In the genomic region with DNA sequence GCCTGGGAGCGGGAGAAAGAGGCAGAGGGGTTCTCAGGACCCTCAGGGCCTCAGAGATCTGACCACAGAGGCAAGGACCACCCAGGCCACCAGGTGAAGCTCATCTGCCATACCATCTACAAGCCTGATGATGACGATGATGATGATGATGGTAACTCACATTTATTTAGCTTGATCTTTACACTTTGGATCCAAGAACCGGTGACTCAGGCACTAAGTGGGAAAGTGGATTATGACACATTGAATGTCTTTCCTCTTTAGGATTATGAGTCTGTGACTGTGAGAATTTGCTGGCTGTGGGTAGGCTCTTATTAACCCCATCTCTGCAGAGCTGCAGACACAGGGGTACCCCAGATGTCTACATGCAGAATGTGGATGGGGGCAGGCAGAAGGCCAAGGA, we compare ENCODE assay signal across 19 cellular contexts.
"Had no signal": no experiment of that assay in that cellular context is flagged by ENCODE, and none has a peak within 500 bp of the region (broad histone marks: within the 10 kb centered on the region; RNA-seq: fewer than 3 reads in every experiment).

No MANE protein-coding gene starts in this region.

- H3K79me2 ChIP-seq: hepatocyte had no signal

- H3K27ac ChIP-seq: cardiac muscle cell, left ventricle myocardium inferior, suprapubic skin, uterus had no signal

- H3K4me1 ChIP-seq: suprapubic skin, uterus had no signal

- DNase-seq: activated CD4-positive, alpha-beta memory T cell treated with anti-CD3 and anti-CD28 coated beads for 36 hours; activated CD4-positive, alpha-beta T cell treated with anti-CD3 and anti-CD28 coated beads for 4 hours; activated CD4-positive, CD25-positive, alpha-beta regulatory T cell; activated effector memory CD4-positive, alpha-beta T cell treated with Interleukin-2 at 50 U/mL for 16 hours; activated naive CD4-positive, alpha-beta T cell treated with anti-CD3 and anti-CD28 coated beads for 36 hours; activated naive CD8-positive, alpha-beta T cell treated with anti-CD3 and anti-CD28 coated beads, Interleukin-2, amount 10 ng/mL, durations not matched to agents 7 days and 5 days; activated T-cell treated with anti-CD3 and anti-CD28 coated beads, Interleukin-2, amount 50 U/mL, for 48 hours; effector CD8-positive, alpha-beta T cell; foreskin melanocyte; glutamatergic neuron; immature natural killer cell; left ventricle myocardium inferior; naive thymus-derived CD8-positive, alpha-beta T cell; stimulated activated CD4-positive, alpha-beta T cell treated with anti-CD3 and anti-CD28 coated beads, Interleukin-1b, Interleukin-23, amount 100 ng/mL, for 48 hours; stimulated activated naive CD8-positive, alpha-beta T cell treated with anti-CD3 and anti-CD28 coated beads, Interleukin-15, amount 100 ng/mL, for 72 hours; uterus had no signal

- H3K27me3 ChIP-seq: cardiac muscle cell, suprapubic skin, uterus had no signal

- H2AFZ ChIP-seq: hepatocyte had no signal

- H3K4me2 ChIP-seq: hepatocyte had no signal

- H3K36me3 ChIP-seq: cardiac muscle cell, left ventricle myocardium inferior, suprapubic skin, uterus had no signal

- H3K4me3 ChIP-seq: cardiac muscle cell, hepatocyte, left ventricle myocardium inferior, suprapubic skin, uterus had no signal

- H3K9me3 ChIP-seq: left ventricle myocardium inferior, suprapubic skin, uterus had no signal
